ENCODE assay signal across 22 cellular contexts in genomic region chr11:77184136-77184860, GRCh38. TPM values are rescaled to one million over a fixed set of nuclear protein-coding genes. Genes with fewer than 3 reads are reported as not detected.
"Had no signal": no experiment of that assay in that cellular context is flagged by ENCODE, and none has a peak within 500 bp of the region (broad histone marks: within the 10 kb centered on the region; RNA-seq: fewer than 3 reads in every experiment).

No MANE protein-coding gene starts in this region.

- H3K4me3 Mint-ChIP-seq: IgD-negative memory B cell had no signal

- H3K4me3 ChIP-seq: K562, SJSA1, SK-N-MC had no signal

- H3K27me3 ChIP-seq: SJSA1 had no signal

- H3K27ac ChIP-seq: KMS-11, SJSA1, SK-N-MC had no signal

- H3K36me3 ChIP-seq: SJSA1 had no signal

- H3K4me1 ChIP-seq: SJSA1 had no signal

- H3K27ac Mint-ChIP-seq: IgD-negative memory B cell had no signal

- H3K9me3 Mint-ChIP-seq: IgD-negative memory B cell had no signal

- ATAC-seq: K562 had no signal

- DNase-seq: Kasumi-1, MM.1S, NCI-H1092 treated with DMSO at 0.1 percent for 48 hours, NCI-H1436, NCI-H187, NCI-H2029, NCI-H2081 treated with DMSO at 0.1 percent for 48 hours, NCI-H2171, NCI-H226, NCI-H446, NCI-H510A, NCI-H524 treated with DMSO at 0.1 percent for 48 hours, NCI-H69, NCI-H774, RPMI8226, SIG-M5 had no signal

- H3K36me3 Mint-ChIP-seq: IgD-negative memory B cell had no signal

- H3K9me3 ChIP-seq: SJSA1 had no signal

- H3K4me1 Mint-ChIP-seq: IgD-negative memory B cell had no signal

RNA-seq across cellular contexts. Expression of gene MYO7A, which starts 56.3 kb away (rescaled TPM):
- total RNA-seq: M059J, SJSA1 had no signal
- polyA plus RNA-seq: IgD-negative memory B cell had no signal
